ENCODE assay signal across 22 cellular contexts in genomic region chr11:32136654-32137053, GRCh38. TPM values are rescaled to one million over a fixed set of nuclear protein-coding genes. Genes with fewer than 3 reads are reported as not detected.
DNase-seq lines count a peak whose midpoint lies in the region; ATAC-seq, FAIRE-seq and TF ChIP-seq lines count a peak whose summit lies in the region.
"Had no signal": no experiment of that assay in that cellular context is flagged by ENCODE, and none has a peak within 500 bp of the region (broad histone marks: within the 10 kb centered on the region; RNA-seq: fewer than 3 reads in every experiment).

No MANE protein-coding gene starts in this region.

- no peaks in the 10 kb centered on the region for H4K20me1 ChIP-seq in IMR-90 (ENCODE audit: insufficient read depth, low read length)
- no peaks in the 10 kb centered on the region for H4K20me1 ChIP-seq in K562 (replicated peaks; ENCODE audit: control insufficient read depth, insufficient read depth, low read length)
- H4K20me1 ChIP-seq: BLaER1 had no signal

- in situ Hi-C loops in IMR-90 (cut with MboI; ENCODE audit: low sequenced_read_pairs), result no loop called here
- in situ Hi-C loops in K562 (cut with MboI), result no loop called here

- no peaks in the 10 kb centered on the region for H3K9me3 ChIP-seq in IMR-90 (ENCODE audit: control insufficient read depth, insufficient read depth, low read length)
- H3K9me3 ChIP-seq in K562 (replicated peaks; ENCODE audit: control insufficient read depth, insufficient read depth, low read depth, low read length), result no peaks in the 10 kb centered on the region
- H3K9me3 ChIP-seq: BLaER1, gastrocnemius medialis had no signal

- H3K23ac ChIP-seq in IMR-90 (ENCODE audit: low read depth, low read length), result peak overlapping the region; percentile 66; the same call in 1 of the 2 replicates

- FAIRE-seq in K562 (lab: Jason Lieb, UNC), result no peak
- FAIRE-seq: A204.1, kidney had no signal

- peak overlapping the region; percentile 99; the same call in 2 of the 3 replicates for H2BK15ac ChIP-seq in IMR-90 (ENCODE audit: low read depth, low read length)

- TF ChIP-seq RAD21 in IMR-90 (IDR thresholded peaks at IDR 0.05; ENCODE audit: low read length), result no peak
- TF ChIP-seq RAD21 in K562 (CRISPR knock-in tag; conservative IDR thresholded peaks at IDR 0.05 in 1 of 2, IDR thresholded peaks at IDR 0.05 in 1 of 2), result no peak

- H4K5ac ChIP-seq in IMR-90 (ENCODE audit: low read depth, low read length), result peak overlapping the region; percentile 92

- peak overlapping the region; percentile 91 for H2BK20ac ChIP-seq in IMR-90 (ENCODE audit: low read depth, low read length)

- H3K4me2 ChIP-seq in IMR-90 (ENCODE audit: low read depth, low read length) (no peak overlapping the region), K562 (ENCODE audit: insufficient read depth, low read length) (no peak overlapping the region)
- H3K4me2 ChIP-seq: BLaER1 had no signal

- BruUV-seq in IMR-90 (replicated peaks; lab: Mats Ljungman, UMichigan), result no TSS peak
- BruUV-seq in K562 (replicated peaks; lab: Mats Ljungman, UMichigan), result no TSS peak

- H2AK5ac ChIP-seq in IMR-90 (ENCODE audit: low read depth, low read length), result peak overlapping the region; percentile 87

- no peak overlapping the region for H3K9ac ChIP-seq in IMR-90 (ENCODE audit: low read depth, low read length)
- H3K9ac ChIP-seq in K562 (ENCODE audit: insufficient read depth in 1 of 2, low read depth in 2 of 2, low read length in 2 of 2), result no peak overlapping the region
- H3K9ac ChIP-seq: BLaER1 had no signal

- H3K9me1 ChIP-seq in IMR-90 (ENCODE audit: insufficient read depth, low read length) (peaks cover 5% of the 10 kb centered on the region), K562 (ENCODE audit: control insufficient read depth, insufficient read depth, low read length) (no peaks in the 10 kb centered on the region)

- no peak for TF ChIP-seq CTCF in IMR-90 (conservative IDR thresholded peaks at IDR 0.05; ENCODE audit: low read depth, low read length)
- no peak for TF ChIP-seq CTCF in K562 (IDR thresholded peaks at IDR 0.05 in 2 of 3, conservative IDR thresholded peaks at IDR 0.05 in 1 of 3; ENCODE audit: insufficient read depth in 2 of 3, low read depth in 1 of 3, low read length in 3 of 3)

- no peaks in the 10 kb centered on the region; a peak in 1 of 4 replicates for H3K79me1 ChIP-seq in IMR-90 (ENCODE audit: low read depth in 1 of 2, low read length in 2 of 2)

- peak overlapping the region; percentile 93 for H3K14ac ChIP-seq in IMR-90 (replicated peaks; ENCODE audit: low read depth, low read length)

- DNase-seq in A172 (ENCODE audit: low spot score) (peak; percentile 16), IMR-90 (no peak), K562 (ENCODE audit: extremely low read depth in 1 of 4, low spot score in 3 of 4) (peak in 1 of 4 experiments; percentile 16), iris pigment epithelial cell (ENCODE audit: low read depth) (peak; percentile 20), posterior vena cava (ENCODE audit: low spot score) (no peak), NCI-H2196 (lab: John Stamatoyannopoulos, UW; ENCODE audit: unreplicated experiment) (no peak)
- DNase-seq in stimulated activated CD8-positive, alpha-beta memory T cell treated with anti-CD3 and anti-CD28 coated beads, Interleukin-4, amount 100 ng/mL, for 48 hours, result no peak
- DNase-seq in activated CD4-positive, CD25-positive, alpha-beta regulatory T cell (lab: John Stamatoyannopoulos, UW), result no peak
- DNase-seq: activated CD4-positive, CD25-positive, alpha-beta regulatory T cell treated with anti-CD3 and anti-CD28 coated beads, Interleukin-2, amount 50 U/mL, for 72 hours; activated CD8-positive, alpha-beta T cell treated with anti-CD3 and anti-CD28 coated beads, Interleukin-2, amount 10 ng/mL, durations not matched to agents 7 days and 5 days; activated gamma-delta T cell treated with Interleukin-2 at 50 U/mL for 16 hours; dorsolateral prefrontal cortex; gastrocnemius medialis; KBM-7; kidney; NCI-H2171; NCI-H524 treated with DMSO at 0.1 percent for 48 hours; stimulated activated CD4-positive, alpha-beta T cell treated with anti-CD3 and anti-CD28 coated beads, Interleukin-2, amount 100 ng/mL, for 48 hours; stimulated activated naive CD4-positive, alpha-beta T cell had no signal

- H3K4me1 ChIP-seq in IMR-90 (ENCODE audit: control insufficient read depth, insufficient read depth, low read length) (peaks cover 13% of the 10 kb centered on the region), K562 (replicated peaks in 1 of 2; ENCODE audit: control insufficient read depth in 2 of 2, insufficient read depth in 2 of 2, low read length in 2 of 2) (no peaks in the 10 kb centered on the region)
- H3K4me1 ChIP-seq: BLaER1, gastrocnemius medialis had no signal

- peak overlapping the region; percentile 95 for H2BK120ac ChIP-seq in IMR-90 (ENCODE audit: low read depth, low read length)

- H3K79me2 ChIP-seq in K562 (ENCODE audit: control insufficient read depth, insufficient read depth, low read length), result no peaks in the 10 kb centered on the region

- H4K91ac ChIP-seq in IMR-90 (ENCODE audit: insufficient read depth, low read depth, low read length), result peak overlapping the region; percentile 84

- H2AFZ ChIP-seq in IMR-90 (replicated peaks; ENCODE audit: low read length, poor library complexity) (peak overlapping the region; percentile 50), K562 (ENCODE audit: low read depth, low read length) (no peak overlapping the region)

- H2AK9ac ChIP-seq in IMR-90 (replicated peaks; ENCODE audit: low read depth, low read length, poor library complexity), result peak overlapping the region; percentile 25

- no peak for ATAC-seq in IMR-90 (ENCODE audit: low read depth)
- no peak for ATAC-seq in K562
- ATAC-seq: activated CD8-positive, alpha-beta T cell treated with anti-CD3 and anti-CD28 coated beads, Interleukin-2, amount 10 ng/mL, durations not matched to agents 7 days and 5 days; gastrocnemius medialis had no signal

- peak overlapping the region; percentile 66 to 81 for H4K8ac ChIP-seq in IMR-90 (ENCODE audit: low read depth in 2 of 2, low read length in 2 of 2)

- intact Hi-C loops in IMR-90 (cut with micrococcal nuclease) (loop anchor here (2.0 kb wide), 1 partner anchor 46 kb away; the partner anchor contains the start of gene RCN1), K562 (cut with micrococcal nuclease) (no loop called here), posterior vena cava (cut with DNase I) (no loop called here)

- H3K27ac ChIP-seq in IMR-90 (ENCODE audit: insufficient read depth, low read length) (peak overlapping the region; percentile 72; the same call in 1 of the 2 replicates), K562 (ENCODE audit: extremely low read depth, low read depth, low read length) (no peak overlapping the region)
- H3K27ac ChIP-seq: BLaER1, dorsolateral prefrontal cortex, gastrocnemius medialis had no signal

- CTCF ChIA-PET in IMR-90 (lab: Yijun Ruan, JAX) (no interaction called here), K562 (lab: Yijun Ruan, JAX; ENCODE audit: low intra/inter-chr PET ratio) (no interaction called here)

- H3K27me3 ChIP-seq in IMR-90 (ENCODE audit: control insufficient read depth, insufficient read depth, low read length) (no peaks in the 10 kb centered on the region), K562 (ENCODE audit: control insufficient read depth in 2 of 2, insufficient read depth in 2 of 2, low read length in 2 of 2) (no peaks in the 10 kb centered on the region)
- H3K27me3 ChIP-seq: BLaER1, gastrocnemius medialis had no signal

- H2BK5ac ChIP-seq in IMR-90 (ENCODE audit: low read depth, low read length, poor library complexity, severe bottlenecking), result peak overlapping the region; percentile 96

- H3K36me3 ChIP-seq in IMR-90 (ENCODE audit: control insufficient read depth, insufficient read depth, low read length) (no peaks in the 10 kb centered on the region), K562 (ENCODE audit: control insufficient read depth, insufficient read depth, low read length) (no peaks in the 10 kb centered on the region)
- H3K36me3 ChIP-seq: BLaER1, gastrocnemius medialis had no signal

- TF ChIP-seq EP300 in K562 (IDR thresholded peaks at IDR 0.05; ENCODE audit: low read length), result no peak

- no peak overlapping the region for H3K56ac ChIP-seq in IMR-90 (ENCODE audit: extremely low read depth, insufficient read depth, low read length)

- POLR2A ChIA-PET in IMR-90 (lab: Charles Lee; ENCODE audit: unreplicated experiment) (no interaction called here), K562 (lab: Yijun Ruan, JAX) (interaction anchor here (0.7 kb wide), 1 partner anchor 509 kb away, joined by 4 read pairs; no protein-coding TSS in a partner anchor)

- WGBS in IMR-90 (ENCODE audit: extremely low coverage in 2 of 2, insufficient read length in 1 of 2), 2 experiments, result no CpG with 5 or more reads among the region's 3 CpGs
- 0% methylated on average over 3 of the region's 3 CpGs for WGBS in K562 (ENCODE audit: insufficient coverage, low coverage, missing lambda C conversion rate)

- peak overlapping the region; percentile 97 for H3K18ac ChIP-seq in IMR-90 (ENCODE audit: low read depth, low read length)

- TF ChIP-seq POLR2A in IMR-90 (IDR thresholded peaks at IDR 0.05; ENCODE audit: low read depth, low read length) (no peak), K562 (conservative IDR thresholded peaks at IDR 0.05) (no peak)

- no peak overlapping the region for H3K4me3 ChIP-seq in IMR-90 (ENCODE audit: insufficient read depth, low read depth, low read length)
- H3K4me3 ChIP-seq in K562, result no peak overlapping the region
- H3K4me3 ChIP-seq: BLaER1, dorsolateral prefrontal cortex, gastrocnemius medialis, lung had no signal

- dilution Hi-C loops in IMR-90 (cut with HindIII; ENCODE audit: low sequenced_read_pairs, unreplicated experiment), result no loop called here

- peak overlapping the region; percentile 83 for H3K4ac ChIP-seq in IMR-90 (ENCODE audit: low read depth, low read length)

RNA-seq across cellular contexts. Expression of gene RCN1, which starts 45.8 kb away (rescaled TPM):
- 213 and 241 TPM in 2 replicates for total RNA-seq in A172 (2014; rRNA removed; shearing (Covaris generic))
- total RNA-seq in IMR-90 (2012; rRNA removed) (129 and 231 TPM in 2 replicates), K562 (2014; rRNA removed) (6.5 and 8.0 TPM in 2 replicates), K562 (2014; rRNA removed; fragmentation: Illumina TruSeq; extraction: Trizol) (7.8 and 8.7 TPM in 2 replicates), K562 (2015; rRNA removed; fragmentation: Illumina TruSeq; extraction: Trizol) (8.1 and 8.3 TPM in 2 replicates), K562 (2021) (5.7 and 7.2 TPM in 2 replicates), posterior vena cava (100 to 1,000 TPM; 130 to 134 TPM)
- polyA plus RNA-seq in IMR-90 (2012; rRNA removed) (171 and 193 TPM in 2 replicates), K562 (2011; rRNA removed) (3.9 and 7.5 TPM in 2 replicates), K562 (2014; fragmentation: Illumina TruSeq; extraction: Trizol) (6.3 and 8.7 TPM in 2 replicates), K562 (2014; fragmentation: Nextera tagmentation; extraction: Ambion mirVana) (1 to 10 TPM; 2.1 to 2.3 TPM), K562 (2014; rRNA removed) (5.6 and 6.2 TPM in 2 replicates)
- polyA plus RNA-seq in IMR-90 (2012; cell fraction: cytosol; rRNA removed), result 78.4 and 90.6 TPM in 2 replicates
- polyA plus RNA-seq in IMR-90 (2012; cell fraction: nucleus; rRNA removed; ENCODE audit: low replicate concordance), result 40.8 and 127 TPM in 2 replicates
- total RNA-seq in K562 (2011; cell fraction: chromatin; rRNA removed; ENCODE audit: low replicate concordance), result 2.2 and 6.2 TPM in 2 replicates
- 4.3 and 5.0 TPM in 2 replicates for total RNA-seq in K562 (2011; cell fraction: nucleolus; rRNA removed)
- total RNA-seq in K562 (2011; cell fraction: nucleoplasm; rRNA removed), result 5.6 and 6.9 TPM in 2 replicates
- 2.1 and 3.2 TPM in 2 replicates for polyA plus RNA-seq in K562 (2011; cell fraction: cytosol; rRNA removed)
- polyA plus RNA-seq in K562 (2011; cell fraction: nucleus; rRNA removed), result 1.4 and 3.3 TPM in 2 replicates
- polyA plus RNA-seq in K562 (2012), result 9.3 and 20.9 TPM in 2 replicates
- polyA minus RNA-seq in K562 (2011; rRNA and poly(A)+ RNA removed), result 4.1 and 9.9 TPM in 2 replicates
- polyA minus RNA-seq in K562 (2011; cell fraction: cytosol; rRNA and poly(A)+ RNA removed), result 1.7 and 2.6 TPM in 2 replicates
- polyA minus RNA-seq in K562 (2011; cell fraction: nucleus; rRNA and poly(A)+ RNA removed), result 1.8 and 4.1 TPM in 2 replicates

Comparison
In these comparisons a context has a peak if more than half of its experiments do, and no peak if none do; other contexts are left out.
1. DNase-seq: peak in A172 (single experiment) and iris pigment epithelial cell (single experiment); none in IMR-90 (single experiment), stimulated activated CD8-positive, alpha-beta memory T cell treated with anti-CD3 and anti-CD28 coated beads, Interleukin-4, amount 100 ng/mL, for 48 hours (single experiment), posterior vena cava (single experiment), activated CD4-positive, CD25-positive, alpha-beta regulatory T cell (0 of 4) and NCI-H2196 (single experiment).
2. RNA of gene RCN1, which starts 45.8 kb away (total RNA-seq): 213 to 241 TPM in A172, 130 to 134 TPM in posterior vena cava and 129 to 231 TPM in IMR-90; 2.2 to 8.7 TPM in K562; every median in the first group is over 10 times any median in the second.